32 cellular contexts compared by ENCODE assay signal in the genomic region with DNA sequence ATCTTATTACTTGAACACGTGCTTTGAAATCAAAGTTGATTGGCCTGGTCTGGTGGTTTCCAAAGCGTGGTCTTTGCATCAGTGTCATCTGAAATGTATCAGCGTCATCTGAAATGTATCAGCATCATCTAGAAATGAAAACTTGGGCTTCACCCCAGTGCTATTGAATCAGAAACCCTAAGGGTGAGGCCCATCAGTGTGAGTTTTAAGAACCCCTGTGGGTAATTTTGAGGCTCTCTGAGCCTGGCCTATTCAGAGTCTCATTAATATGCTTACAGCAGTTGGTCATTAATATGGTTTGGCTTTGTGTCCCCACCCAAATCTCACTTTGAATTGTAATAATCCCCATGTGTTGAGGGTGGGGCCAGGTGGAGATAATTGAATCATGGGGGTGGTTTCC.
"Had no signal": no experiment of that assay in that cellular context is flagged by ENCODE, and none has a peak within 500 bp of the region (broad histone marks: within the 10 kb centered on the region; RNA-seq: fewer than 3 reads in every experiment).

No MANE protein-coding gene starts in this region.

- DNase-seq: Karpas-422, Kasumi-1, MG63, MM.1S, MV-4-11, NCI-H1048, NCI-H1092, NCI-H1092 treated with DMSO at 0.1 percent for 48 hours, NCI-H1105, NCI-H1105 treated with DMSO at 0.1 percent for 48 hours, NCI-H1417 treated with DMSO at 0.1 percent for 48 hours, NCI-H1436, NCI-H1436 treated with DMSO at 0.1 percent for 48 hours, NCI-H146, NCI-H1694, NCI-H1694 treated with DMSO at 0.1 percent for 48 hours, NCI-H187, NCI-H187 treated with DMSO at 0.1 percent for 48 hours, NCI-H1930, NCI-H2029, NCI-H2029 treated with DMSO at 0.1 percent for 48 hours, NCI-H2081, NCI-H2081 treated with DMSO at 0.1 percent for 48 hours, NCI-H2107, NCI-H2171, NCI-H2171 treated with DMSO at 0.1 percent for 48 hours, NCI-H2227 treated with DMSO at 0.1 percent for 48 hours, NCI-H226, NCI-H345, NCI-H446, NCI-H446 treated with DMSO at 0.1 percent for 48 hours, NCI-H510A had no signal
